Comparison of ENCODE assay signal across 25 cellular contexts in the genomic region with DNA sequence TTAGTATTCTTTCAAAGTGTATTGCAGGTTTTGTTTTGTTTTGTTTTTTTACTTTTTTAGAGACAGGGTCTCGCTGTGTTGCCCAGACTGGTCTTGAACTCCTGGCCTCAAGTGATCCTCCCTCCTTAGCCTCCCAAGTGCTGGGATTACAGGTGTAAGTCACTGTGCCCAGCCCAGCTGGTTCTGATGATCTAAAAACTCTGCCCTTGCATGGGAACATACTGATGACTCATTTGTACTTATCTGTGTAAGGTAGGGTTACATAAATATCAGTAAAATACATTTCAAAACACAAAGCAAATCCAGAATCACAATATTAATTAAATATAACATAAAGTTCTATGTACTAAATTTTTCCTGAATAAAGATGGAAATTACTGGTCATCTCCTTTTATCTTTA.
"Had no signal": no experiment of that assay in that cellular context is flagged by ENCODE, and none has a peak within 500 bp of the region (broad histone marks: within the 10 kb centered on the region; RNA-seq: fewer than 3 reads in every experiment).

No MANE protein-coding gene starts in this region.

- ATAC-seq: activated T-cell treated with anti-CD3 and anti-CD28 coated beads, Interleukin-2, amount 50 U/mL, for 72 hours; T-helper 17 cell; WTC11 had no signal

- H3K4me2 ChIP-seq: KMS-11 had no signal

- H3K36me3 Mint-ChIP-seq: WTC11 had no signal

- H3K27ac Mint-ChIP-seq: activated CD4-positive, alpha-beta memory T cell treated with anti-CD3 and anti-CD28 coated beads for 36 hours; activated naive CD4-positive, alpha-beta T cell treated with anti-CD3 and anti-CD28 coated beads, Interleukin-2, amount 10 ng/mL, durations not matched to agents 7 days and 5 days; activated naive CD8-positive, alpha-beta T cell treated with anti-CD3 and anti-CD28 coated beads for 36 hours; activated T-cell treated with anti-CD3 and anti-CD28 coated beads, Interleukin-2, amount 50 U/mL, for 72 hours; T-helper 17 cell; WTC11 had no signal

- H3K9me3 Mint-ChIP-seq: activated CD4-positive, alpha-beta memory T cell treated with anti-CD3 and anti-CD28 coated beads for 36 hours; activated naive CD4-positive, alpha-beta T cell treated with anti-CD3 and anti-CD28 coated beads, Interleukin-2, amount 10 ng/mL, durations not matched to agents 7 days and 5 days; activated naive CD8-positive, alpha-beta T cell treated with anti-CD3 and anti-CD28 coated beads for 36 hours; activated T-cell treated with anti-CD3 and anti-CD28 coated beads, Interleukin-2, amount 50 U/mL, for 72 hours; activated T-helper 2 cell treated with anti-CD3 and anti-CD28 coated beads, Interferon-gamma antibody, Interleukin-2, Interleukin-4, amounts not matched to agents 10 μg/mL and 5 μg/mL and 100 μg/mL, durations not matched to agents 14 hours and 24 hours and 36 hours; WTC11 had no signal

- H3K9ac ChIP-seq: KMS-11 had no signal

- H3K4me1 Mint-ChIP-seq: activated naive CD4-positive, alpha-beta T cell treated with anti-CD3 and anti-CD28 coated beads, Interleukin-2, amount 10 ng/mL, durations not matched to agents 7 days and 5 days; activated naive CD8-positive, alpha-beta T cell treated with anti-CD3 and anti-CD28 coated beads for 36 hours; WTC11 had no signal

- DNase-seq: activated CD4-positive, alpha-beta memory T cell treated with anti-CD3 and anti-CD28 coated beads for 36 hours; activated CD4-positive, alpha-beta T cell treated with anti-CD3 and anti-CD28 coated beads for 48 hours; activated CD4-positive, CD25-positive, alpha-beta regulatory T cell treated with anti-CD3 and anti-CD28 coated beads, Interleukin-2, amount 50 U/mL, for 72 hours; activated CD8-positive, alpha-beta memory T cell treated with anti-CD3 and anti-CD28 coated beads for 24 hours; activated gamma-delta T cell treated with Interleukin-2 at 50 U/mL for 16 hours; activated naive CD4-positive, alpha-beta T cell treated with anti-CD3 and anti-CD28 coated beads, Interleukin-2, amount 10 ng/mL, durations not matched to agents 7 days and 5 days; activated naive CD8-positive, alpha-beta T cell treated with anti-CD3 and anti-CD28 coated beads for 36 hours; activated T-cell treated with anti-CD3 and anti-CD28 coated beads for 4 hours; activated T-cell treated with anti-CD3 and anti-CD28 coated beads, Interleukin-2, amount 50 U/mL, for 72 hours; anterior cingulate cortex; central memory CD4-positive, alpha-beta T cell; MM.1S; NCI-H1105 treated with DMSO at 0.1 percent for 48 hours; NCI-H1436 treated with DMSO at 0.1 percent for 48 hours; NCI-H187 treated with DMSO at 0.1 percent for 48 hours; NCI-H2081 treated with DMSO at 0.1 percent for 48 hours; NCI-H510A; NCI-H526 treated with DMSO at 0.1 percent for 48 hours; NCI-H82; SIG-M5; T-helper 17 cell; T-helper 9 cell had no signal

- H3K27me3 Mint-ChIP-seq: activated CD4-positive, alpha-beta memory T cell treated with anti-CD3 and anti-CD28 coated beads for 36 hours; activated naive CD4-positive, alpha-beta T cell treated with anti-CD3 and anti-CD28 coated beads, Interleukin-2, amount 10 ng/mL, durations not matched to agents 7 days and 5 days; activated naive CD8-positive, alpha-beta T cell treated with anti-CD3 and anti-CD28 coated beads for 36 hours; T-helper 17 cell had no signal

- H3K27ac ChIP-seq: KMS-11 had no signal

- H3K4me3 Mint-ChIP-seq: activated CD4-positive, alpha-beta memory T cell treated with anti-CD3 and anti-CD28 coated beads for 36 hours; activated naive CD4-positive, alpha-beta T cell treated with anti-CD3 and anti-CD28 coated beads, Interleukin-2, amount 10 ng/mL, durations not matched to agents 7 days and 5 days; activated naive CD8-positive, alpha-beta T cell treated with anti-CD3 and anti-CD28 coated beads for 36 hours; activated T-cell treated with anti-CD3 and anti-CD28 coated beads, Interleukin-2, amount 50 U/mL, for 72 hours; T-helper 17 cell; WTC11 had no signal
